Comparison of ENCODE assay signal across 8 cellular contexts in the genomic region with DNA sequence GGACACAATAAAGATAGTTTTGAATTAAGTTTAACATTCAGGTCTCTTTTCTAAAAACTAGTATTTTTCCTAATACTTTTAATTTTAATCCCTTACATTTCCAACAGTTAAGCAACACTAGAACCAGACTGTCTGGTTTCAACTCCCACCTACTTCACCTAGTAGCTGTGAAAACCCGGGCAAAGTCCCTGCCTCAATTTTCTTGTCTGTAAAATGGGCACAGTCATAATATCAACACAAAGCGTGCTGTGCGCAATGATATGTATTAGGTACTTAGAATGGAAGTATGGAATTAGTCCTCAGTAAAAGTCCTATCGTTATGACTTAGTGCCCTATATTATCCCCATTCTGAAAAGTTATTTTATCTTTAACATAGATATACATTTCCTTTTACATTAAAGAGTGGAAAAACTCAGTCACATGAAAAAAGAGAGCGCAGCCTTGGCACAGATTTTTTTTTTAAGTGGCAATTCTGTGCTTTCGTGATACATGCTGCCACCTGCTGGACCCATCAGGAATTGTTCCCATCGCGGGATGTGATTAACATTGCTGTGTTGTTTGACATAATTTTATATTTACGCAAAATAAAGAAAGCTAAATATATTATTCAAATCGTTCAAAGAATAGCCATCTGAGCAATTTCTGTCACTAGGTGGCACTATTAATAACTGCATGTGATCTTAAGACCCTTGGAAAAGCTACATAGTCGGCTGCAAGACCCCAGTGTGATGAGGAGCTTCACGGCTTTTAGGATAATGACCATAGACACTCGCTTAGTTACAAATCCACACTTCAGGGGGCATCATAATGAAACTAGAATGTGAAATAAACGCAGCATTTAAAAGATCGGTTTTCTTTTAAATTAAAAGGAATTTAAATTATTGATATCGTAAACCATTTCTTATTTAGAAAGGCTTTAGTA. TPM values are rescaled to one million over a fixed set of nuclear protein-coding genes. Genes with fewer than 3 reads are reported as not detected.
A peak's percentile ranks its signal among the peaks of the same experiment; 100 is the strongest.
DNase-seq lines count a peak whose midpoint lies in the region; ATAC-seq and TF ChIP-seq lines count a peak whose summit lies in the region.

No MANE protein-coding gene starts in this region.

- H3K9me2 ChIP-seq in DOHH2 (replicated peaks; ENCODE audit: control insufficient read depth, low read length): no peaks in the 10 kb centered on the region

- H3K4me1 Mint-ChIP-seq in activated CD4-positive, alpha-beta T cell treated with anti-CD3 and anti-CD28 coated beads for 36 hours: no peaks in the 10 kb centered on the region

- DNase-seq in HAP-1 (ENCODE audit: low spot score in 2 of 2): peak; percentile 34 to 74
- peak; percentile 34 for DNase-seq in NCI-H2081 treated with DMSO at 0.1 percent for 48 hours (lab: John Stamatoyannopoulos, UW)
- peak; percentile 75 for DNase-seq in activated CD4-positive, alpha-beta T cell treated with anti-CD3 and anti-CD28 coated beads for 36 hours
- peak; percentile 77 for DNase-seq in colonic mucosa
- peak; percentile 59 for DNase-seq in medulla oblongata (ENCODE audit: extremely low spot score)
- peak; percentile 40 for DNase-seq in stimulated activated CD8-positive, alpha-beta memory T cell treated with anti-CD3 and anti-CD28 coated beads, Interleukin-15, amount 100 ng/mL, for 1 hour (ENCODE audit: low read depth)

- peaks cover 6% of the 10 kb centered on the region; the same call in 1 of the 2 replicates for H3K9me3 ChIP-seq in DOHH2 (ENCODE audit: control insufficient read depth, insufficient read depth, low read length)
- H3K9me3 ChIP-seq in HAP-1: no peaks in the 10 kb centered on the region
- H3K9me3 ChIP-seq in colonic mucosa: no peaks in the 10 kb centered on the region

- H3K4me3 Mint-ChIP-seq in activated CD4-positive, alpha-beta T cell treated with anti-CD3 and anti-CD28 coated beads for 36 hours: no peak overlapping the region

- H3K27me3 ChIP-seq in DOHH2 (ENCODE audit: control insufficient read depth, low read length): no peaks in the 10 kb centered on the region
- no peaks in the 10 kb centered on the region for H3K27me3 ChIP-seq in HAP-1 (ENCODE audit: low read depth)
- H3K27me3 ChIP-seq in colonic mucosa: no peaks in the 10 kb centered on the region

- H4K20me1 ChIP-seq in DOHH2 (ENCODE audit: control insufficient read depth, insufficient read depth, low read depth, low read length): no peaks in the 10 kb centered on the region

- H3K4me2 ChIP-seq in DOHH2 (ENCODE audit: low read length): no peak overlapping the region

- no peaks in the 10 kb centered on the region for H3K9me3 Mint-ChIP-seq in activated CD4-positive, alpha-beta T cell treated with anti-CD3 and anti-CD28 coated beads for 36 hours (ENCODE audit: low read depth)

- TF ChIP-seq CTCF in DOHH2 (IDR thresholded peaks at IDR 0.05; ENCODE audit: low read depth, low read length, poor library complexity, severe bottlenecking) (peak; percentile 85), colonic mucosa (IDR thresholded peaks at IDR 0.05) (peak; percentile 93)

- CTCF ChIA-PET in activated CD4-positive, alpha-beta T cell treated with anti-CD3 and anti-CD28 coated beads for 36 hours (lab: Charles Lee): interaction anchor here (0.8 to 2.9 kb wide), 13 partner anchors 10 to 952 kb away, joined by 3 to 26 read pairs (median 5); partner anchors contain the start of gene MYO16

- no peak overlapping the region for H3K9ac ChIP-seq in colonic mucosa (ENCODE audit: low read depth in 2 of 2, low read length in 2 of 2)

- H3K27ac Mint-ChIP-seq in activated CD4-positive, alpha-beta T cell treated with anti-CD3 and anti-CD28 coated beads for 36 hours: no peak overlapping the region

- H3K4me1 ChIP-seq in DOHH2 (ENCODE audit: control insufficient read depth, low read length) (no peaks in the 10 kb centered on the region), HAP-1 (no peaks in the 10 kb centered on the region), colonic mucosa (no peaks in the 10 kb centered on the region)

- intact Hi-C loops in activated CD4-positive, alpha-beta T cell treated with anti-CD3 and anti-CD28 coated beads for 36 hours (cut with DNase I, micrococcal nuclease): loop anchor here (1.0 to 10.0 kb wide), 4 partner anchors 291 to 950 kb away; a partner anchor contains a TSS
- intact Hi-C loops in colonic mucosa (cut with DNase I): loop anchor here (5.0 kb wide), 1 partner anchor 948 kb away; no protein-coding TSS in a partner anchor

- H3K36me3 ChIP-seq in DOHH2 (ENCODE audit: control insufficient read depth, low read length) (no peaks in the 10 kb centered on the region), HAP-1 (replicated peaks) (no peaks in the 10 kb centered on the region), colonic mucosa (no peaks in the 10 kb centered on the region)

- H3K27ac ChIP-seq in DOHH2 (ENCODE audit: low read depth, low read length) (no peak overlapping the region), colonic mucosa (peak overlapping the region; percentile 63)

- in situ Hi-C loops in HAP-1 (cut with MboI; ENCODE audit: low sequenced_read_pairs): loop anchor here (25.0 kb wide), 1 partner anchor 943 kb away; no protein-coding TSS in a partner anchor

- POLR2A ChIA-PET in activated CD4-positive, alpha-beta T cell treated with anti-CD3 and anti-CD28 coated beads for 36 hours (lab: Charles Lee): no interaction called here

- H3F3A ChIP-seq in DOHH2 (ENCODE audit: control insufficient read depth, insufficient read depth): no peaks in the 10 kb centered on the region

- peaks cover 12% of the 10 kb centered on the region for H3K27me3 Mint-ChIP-seq in activated CD4-positive, alpha-beta T cell treated with anti-CD3 and anti-CD28 coated beads for 36 hours

- no peak for ATAC-seq in activated CD4-positive, alpha-beta T cell treated with anti-CD3 and anti-CD28 coated beads for 36 hours
- ATAC-seq in HG03108 (IDR thresholded peaks at IDR 0.05; ENCODE audit: unreplicated experiment): no peak

- H3K4me3 ChIP-seq in DOHH2 (ENCODE audit: low read length) (no peak overlapping the region), HAP-1 (no peak overlapping the region), colonic mucosa (no peak overlapping the region)

- no peaks in the 10 kb centered on the region for H3K79me2 ChIP-seq in DOHH2 (ENCODE audit: control insufficient read depth, low read length)

- H3K36me3 Mint-ChIP-seq in activated CD4-positive, alpha-beta T cell treated with anti-CD3 and anti-CD28 coated beads for 36 hours (ENCODE audit: low read depth): no peaks in the 10 kb centered on the region

RNA-seq across cellular contexts. Expression of gene LIG4, which starts 59.9 kb away (rescaled TPM):
- total RNA-seq in activated CD4-positive, alpha-beta T cell treated with anti-CD3 and anti-CD28 coated beads for 36 hours: 1 to 10 TPM; 5.8 to 6.0 TPM
- total RNA-seq in colonic mucosa: 1 to 10 TPM; 7.2 to 9.8 TPM
